8 cellular contexts compared by ENCODE assay signal in the genomic region with DNA sequence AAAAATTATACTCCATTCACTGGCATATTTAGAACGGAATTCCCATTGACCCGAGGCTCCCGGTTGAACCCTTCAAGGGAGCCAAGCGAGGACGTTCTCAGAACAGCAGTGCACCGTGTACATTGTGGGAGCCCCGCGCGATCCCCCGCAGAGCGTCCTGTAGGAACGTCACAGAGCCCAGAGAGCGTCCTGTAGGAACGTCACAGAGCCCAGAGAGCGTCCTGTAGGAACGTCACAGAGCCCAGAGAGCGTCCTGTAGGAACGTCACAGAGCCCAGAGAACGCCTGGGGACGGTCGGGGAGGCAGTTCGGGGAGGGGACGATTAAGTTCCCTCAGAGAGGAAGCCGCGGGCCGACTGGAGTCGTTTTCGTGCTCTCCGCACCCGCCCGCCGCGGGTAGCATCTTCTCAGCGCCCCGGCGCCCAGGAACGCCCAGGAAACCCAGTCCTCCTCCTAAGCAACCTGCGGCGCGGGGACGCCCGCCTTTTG. TPM values are rescaled to one million over a fixed set of nuclear protein-coding genes. Genes with fewer than 3 reads are reported as not detected.
DNase-seq lines count a peak whose midpoint lies in the region; ATAC-seq, FAIRE-seq and TF ChIP-seq lines count a peak whose summit lies in the region.

No MANE protein-coding gene starts in this region.

- peak overlapping the region; percentile 83 for H2AFZ ChIP-seq in mammary epithelial cell (ENCODE audit: low read depth, low read length)

- H3K9ac ChIP-seq in HUES6 (ENCODE audit: low read length) (peak overlapping the region; percentile 84), mammary epithelial cell (ENCODE audit: insufficient read depth, low read length) (peak overlapping the region; percentile 69)

- ATAC-seq in GM21515 (IDR thresholded peaks at IDR 0.05; ENCODE audit: unreplicated experiment): peak; percentile 40

- in situ Hi-C loops in mammary epithelial cell (cut with MboI; ENCODE audit: low sequenced_read_pairs in 2 of 2): loop anchor here in 1 of 2 donors (10.0 kb wide), 1 partner anchor 141 kb away; a partner anchor contains a TSS

- H3K79me2 ChIP-seq in mammary epithelial cell (ENCODE audit: insufficient read depth, low read length): peaks cover 45% of the 10 kb centered on the region

- DNase-seq in T follicular helper cell (ENCODE audit: low read depth): peak; percentile 69
- DNase-seq in mammary epithelial cell: no peak
- DNase-seq in islet precursor cell: peak; percentile 83
- peak; percentile 55 to 63 for DNase-seq in stimulated activated CD4-positive, alpha-beta T cell treated with anti-CD3 and anti-CD28 coated beads, Interleukin-2, amount 100 ng/mL, for 48 hours
- DNase-seq in COLO829 (ENCODE audit: low spot score): no peak

- CTCF ChIA-PET in mammary epithelial cell (lab: Charles Lee; ENCODE audit: low non-redundant PET): interaction anchor here (0.7 to 1.5 kb wide), 5 partner anchors 45 to 783 kb away, joined by 3 to 12 read pairs (median 9); a partner anchor contains a TSS

- under 1% methylated on average over 22 of the region's 42 CpGs for WGBS in mammary epithelial cell (ENCODE audit: low coverage, missing lambda C conversion rate)

- BruUV-seq in mammary epithelial cell (replicated peaks; lab: Mats Ljungman, UMichigan): no TSS peak

- H3K27me3 ChIP-seq in HUES6 (ENCODE audit: control insufficient read depth, insufficient read depth, low read length) (no peaks in the 10 kb centered on the region), mammary epithelial cell (ENCODE audit: insufficient read depth, low read length) (no peaks in the 10 kb centered on the region)

- H3K36me3 ChIP-seq in HUES6 (ENCODE audit: control insufficient read depth, insufficient read depth, low read length): no peaks in the 10 kb centered on the region
- no peaks in the 10 kb centered on the region for H3K36me3 ChIP-seq in mammary epithelial cell (ENCODE audit: insufficient read depth, low read length)

- no peak for TF ChIP-seq CTCF in mammary epithelial cell (conservative IDR thresholded peaks at IDR 0.05 in 1 of 2, IDR thresholded peaks at IDR 0.05 in 1 of 2; ENCODE audit: extremely low read depth in 1 of 2, insufficient read depth in 1 of 2, low read depth in 1 of 2, low read length in 2 of 2)

- H3K27ac ChIP-seq in HUES6 (ENCODE audit: low read depth, low read length): peak overlapping the region; percentile 67; the same call in 1 of the 2 replicates
- H3K27ac ChIP-seq in mammary epithelial cell (ENCODE audit: insufficient read depth, low read depth, low read length): peak overlapping the region; percentile 89

- no peaks in the 10 kb centered on the region for H3K9me3 ChIP-seq in HUES6 (ENCODE audit: control insufficient read depth, insufficient read depth, low read depth, low read length)
- H3K9me3 ChIP-seq in mammary epithelial cell (replicated peaks; ENCODE audit: insufficient read depth, low read length): no peaks in the 10 kb centered on the region

- intact Hi-C loops in mammary epithelial cell (cut with micrococcal nuclease): loop anchor here (1.0 to 2.0 kb wide), 6 partner anchors 37 to 416 kb away; a partner anchor contains a TSS

- H3K4me3 ChIP-seq in HUES6 (ENCODE audit: low read depth, low read length): peak overlapping the region; percentile 100
- H3K4me3 ChIP-seq in mammary epithelial cell (replicated peaks in 1 of 3; ENCODE audit: insufficient read depth in 1 of 3, low read depth in 2 of 3, low read length in 3 of 3): peak overlapping the region; percentile 52 to 83 (median 76)

- FAIRE-seq in G401.6 (lab: Jason Lieb, UNC): peak; percentile 28

- H3K4me1 ChIP-seq in HUES6 (ENCODE audit: control insufficient read depth, insufficient read depth, low read length): peaks cover 10% of the 10 kb centered on the region
- peaks cover 3% of the 10 kb centered on the region for H3K4me1 ChIP-seq in mammary epithelial cell (ENCODE audit: insufficient read depth, low read length)

- H4K20me1 ChIP-seq in mammary epithelial cell (ENCODE audit: insufficient read depth, low read length): peaks cover 2% of the 10 kb centered on the region

- H3K4me2 ChIP-seq in mammary epithelial cell (ENCODE audit: insufficient read depth, low read depth, low read length): peak overlapping the region; percentile 76

- dilution Hi-C loops in mammary epithelial cell (cut with HindIII; ENCODE audit: low sequenced_read_pairs): no loop called here

RNA-seq across cellular contexts. Expression of a gene that starts 0.5 kb away (rescaled TPM):
- total RNA-seq in mammary epithelial cell: 100 to 1,000 TPM in 1 of 2 donors, 10 to 100 TPM in 1; 64.8 to 159 TPM
- 245 TPM for polyA plus RNA-seq in mammary epithelial cell
- 327 TPM for polyA minus RNA-seq in mammary epithelial cell

Comparison
In these comparisons a context has a peak if more than half of its experiments do, and no peak if none do; other contexts are left out.
1. DNase-seq: peak in T follicular helper cell (single experiment), islet precursor cell (single experiment) and stimulated activated CD4-positive, alpha-beta T cell treated with anti-CD3 and anti-CD28 coated beads, Interleukin-2, amount 100 ng/mL, for 48 hours (2 of 2); none in mammary epithelial cell (single experiment) and COLO829 (single experiment).